Comparison of ENCODE assay signal across 16 cellular contexts in the genomic region with DNA sequence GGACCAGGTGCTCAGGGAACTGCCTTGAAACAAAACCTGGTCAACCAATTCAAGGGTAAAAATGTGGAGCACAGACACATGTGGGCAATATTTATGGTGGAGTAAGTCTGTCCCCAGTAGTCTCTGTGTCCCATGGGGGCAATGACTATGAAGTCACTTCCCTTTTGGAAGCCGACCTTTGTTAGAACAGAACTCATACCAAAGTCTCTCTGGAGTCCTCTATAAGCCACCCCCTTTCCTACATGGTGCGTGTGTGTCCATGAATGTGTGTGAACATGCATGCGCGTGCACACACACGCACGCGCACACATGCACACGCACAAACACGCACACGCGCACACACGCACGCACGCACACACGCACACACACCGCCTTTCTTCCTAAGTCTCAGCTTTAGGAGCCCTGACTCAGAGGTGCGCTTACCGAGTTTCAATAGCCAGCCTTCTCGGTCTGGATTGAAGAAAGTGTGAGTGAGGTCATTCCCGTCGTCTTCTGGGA.
A peak's percentile ranks its signal among the peaks of the same experiment; 100 is the strongest.
DNase-seq lines count a peak whose midpoint lies in the region; ATAC-seq, FAIRE-seq and TF ChIP-seq lines count a peak whose summit lies in the region.
"Had no signal": no experiment of that assay in that cellular context is flagged by ENCODE, and none has a peak within 500 bp of the region (broad histone marks: within the 10 kb centered on the region; RNA-seq: fewer than 3 reads in every experiment).

No MANE protein-coding gene starts in this region.

- 80% methylated on average over 21 of the region's 21 CpGs for WGBS in GM12878 (ENCODE audit: insufficient coverage, insufficient replicate concordance, low lambda C conversion rate, missing lambda C conversion rate)

- H3K27ac ChIP-seq in Karpas-422 (ENCODE audit: low read length) (peak overlapping the region; percentile 91), GM12878 (ENCODE audit: control insufficient read depth, insufficient read depth) (peak overlapping the region; percentile 97), neutrophil (peak overlapping the region; percentile 5)
- H3K27ac ChIP-seq: breast epithelium, KMS-11 had no signal

- TF ChIP-seq CTCF in GM12878 (IDR thresholded peaks at IDR 0.05 in 2 of 3, conservative IDR thresholded peaks at IDR 0.05 in 1 of 3; ENCODE audit: control insufficient read depth in 2 of 3, extremely low read depth in 1 of 3, insufficient read depth in 1 of 3, low read depth in 3 of 3, low read length in 3 of 3) (no peak), neutrophil (IDR thresholded peaks at IDR 0.05) (no peak)

- H3K4me2 ChIP-seq in Karpas-422 (ENCODE audit: low read depth, low read length, poor library complexity, severe bottlenecking) (peak overlapping the region; percentile 63), GM12878 (ENCODE audit: control insufficient read depth, insufficient read depth) (peak overlapping the region; percentile 80)
- H3K4me2 ChIP-seq: KMS-11 had no signal

- no peak for TF ChIP-seq EP300 in GM12878 (IDR thresholded peaks at IDR 0.05; ENCODE audit: borderline replicate concordance in 1 of 2, control insufficient read depth in 1 of 2, low read depth in 2 of 2, low read length in 2 of 2)

- H3K9ac ChIP-seq in Karpas-422 (ENCODE audit: low read length), result peak overlapping the region; percentile 32; the same call in 1 of the 2 replicates
- no peak overlapping the region for H3K9ac ChIP-seq in GM12878 (ENCODE audit: control insufficient read depth, insufficient read depth, low read length)
- H3K9ac ChIP-seq: KMS-11 had no signal

- H2AFZ ChIP-seq in Karpas-422 (ENCODE audit: low read length) (0 out of 2 replicates have a peak overlapping the region, but pooled peaks have one; percentile 23), GM12878 (ENCODE audit: control insufficient read depth, low read depth, low read length) (no peak overlapping the region)

- H3K4me3 ChIP-seq in Karpas-422 (ENCODE audit: low read length) (peak overlapping the region; percentile 36), GM12878 (no peak overlapping the region; the same call in 1 of the 2 replicates), neutrophil (ENCODE audit: low read depth in 1 of 2, low read length in 1 of 2) (no peak overlapping the region)
- H3K4me3 ChIP-seq: breast epithelium had no signal

- peaks cover 62% of the 10 kb centered on the region for H3K36me3 Mint-ChIP-seq in activated CD4-positive, alpha-beta T cell treated with anti-CD3 and anti-CD28 coated beads for 36 hours (ENCODE audit: low read depth)

- no peak overlapping the region for H3K4me3 Mint-ChIP-seq in activated CD4-positive, alpha-beta T cell treated with anti-CD3 and anti-CD28 coated beads for 36 hours

- RAD21 ChIA-PET in GM12878 (lab: Charles Lee; ENCODE audit: unreplicated experiment), result interaction anchor here (0.8 to 4.9 kb wide), 11 partner anchors 9 to 49 kb away, joined by 4 to 52 read pairs (median 10); no protein-coding TSS in a partner anchor

- no peaks in the 10 kb centered on the region for H3K27me3 Mint-ChIP-seq in activated CD4-positive, alpha-beta T cell treated with anti-CD3 and anti-CD28 coated beads for 36 hours

- TF ChIP-seq POLR2A in GM12878 (IDR thresholded peaks at IDR 0.05; ENCODE audit: low read depth, low read length), result peak; percentile 66

- SMC1A ChIA-PET in GM12878 (lab: Charles Lee; ENCODE audit: uncharacterized antibody, unreplicated experiment), result interaction anchor here (0.8 to 6.7 kb wide), 11 partner anchors 9 to 49 kb away, joined by 3 to 98 read pairs (median 5); no protein-coding TSS in a partner anchor

- H3K79me2 ChIP-seq in Karpas-422 (ENCODE audit: low read length), result no peaks in the 10 kb centered on the region
- peaks cover 47% of the 10 kb centered on the region for H3K79me2 ChIP-seq in GM12878 (ENCODE audit: control insufficient read depth, insufficient read depth, low read length)

- TF ChIP-seq RAD21 in GM12878 (IDR thresholded peaks at IDR 0.05; ENCODE audit: insufficient read depth, low read depth, low read length), result no peak

- H3K27ac Mint-ChIP-seq in activated CD4-positive, alpha-beta T cell treated with anti-CD3 and anti-CD28 coated beads for 36 hours, result peak overlapping the region; percentile 39

- POLR2A ChIA-PET in activated CD4-positive, alpha-beta T cell treated with anti-CD3 and anti-CD28 coated beads for 36 hours (lab: Charles Lee), result interaction anchor here (0.6 to 0.8 kb wide), 3 partner anchors 11 to 436 kb away, joined by 3 to 4 read pairs (median 4); no protein-coding TSS in a partner anchor
- POLR2A ChIA-PET in GM12878 (lab: Charles Lee), result interaction anchor here (0.6 to 3.1 kb wide), 12 partner anchors 9 to 541 kb away, joined by 3 to 31 read pairs (median 8); no protein-coding TSS in a partner anchor

- ATAC-seq in activated CD4-positive, alpha-beta T cell treated with anti-CD3 and anti-CD28 coated beads for 36 hours, result peak; percentile 12
- peak; percentile 32 for ATAC-seq in GM12878

- H4K20me1 ChIP-seq in Karpas-422 (ENCODE audit: insufficient read depth, low read depth, low read length), result no peaks in the 10 kb centered on the region
- H4K20me1 ChIP-seq in GM12878 (ENCODE audit: control insufficient read depth, insufficient read depth), result no peaks in the 10 kb centered on the region

- CTCF ChIA-PET in activated CD4-positive, alpha-beta T cell treated with anti-CD3 and anti-CD28 coated beads for 36 hours (lab: Charles Lee), result interaction anchor here (1.0 to 1.4 kb wide), 4 partner anchors 11 to 101 kb away, joined by 3 to 7 read pairs (median 4); no protein-coding TSS in a partner anchor
- CTCF ChIA-PET in GM12878 (lab: Yijun Ruan, JAX), result interaction anchor here (0.7 to 6.0 kb wide), 7 partner anchors 9 to 53 kb away, joined by 3 to 69 read pairs (median 3); no protein-coding TSS in a partner anchor

- peaks cover 7% of the 10 kb centered on the region for H3K4me1 Mint-ChIP-seq in activated CD4-positive, alpha-beta T cell treated with anti-CD3 and anti-CD28 coated beads for 36 hours

- FAIRE-seq in GM12878 (lab: Jason Lieb, UNC), result no peak

- intact Hi-C loops in activated CD4-positive, alpha-beta T cell treated with anti-CD3 and anti-CD28 coated beads for 36 hours (cut with DNase I, micrococcal nuclease), result no loop called here
- intact Hi-C loops in GM12878 (cut with micrococcal nuclease; ENCODE audit: unreplicated experiment), result no loop called here

- H3K36me3 ChIP-seq in Karpas-422 (ENCODE audit: insufficient read depth, low read length) (no peaks in the 10 kb centered on the region), GM12878 (ENCODE audit: control insufficient read depth in 2 of 2, insufficient read depth in 2 of 2, low read length in 1 of 2) (peaks cover 33 to 58% of the 10 kb centered on the region in 2 experiments), neutrophil (peaks cover 98% of the 10 kb centered on the region)
- H3K36me3 ChIP-seq: breast epithelium had no signal

- in situ Hi-C loops in GM12878 (cut with MboI), result no loop called here

- H3K9me2 ChIP-seq in Karpas-422 (replicated peaks; ENCODE audit: insufficient read depth, low read length), result no peaks in the 10 kb centered on the region

- peaks cover 54% of the 10 kb centered on the region for H3K4me1 ChIP-seq in Karpas-422 (ENCODE audit: low read length)
- H3K4me1 ChIP-seq in GM12878 (ENCODE audit: control insufficient read depth, insufficient read depth, low read length), result peaks cover 55% of the 10 kb centered on the region
- no peaks in the 10 kb centered on the region for H3K4me1 ChIP-seq in neutrophil (ENCODE audit: control insufficient read depth in 1 of 2, insufficient read depth in 1 of 2, low read depth in 1 of 2, low read length in 1 of 2)
- H3K4me1 ChIP-seq: breast epithelium had no signal

- H3K27me3 ChIP-seq in Karpas-422 (ENCODE audit: low read length), result no peaks in the 10 kb centered on the region
- no peaks in the 10 kb centered on the region for H3K27me3 ChIP-seq in GM12878 (replicated peaks in 1 of 2; ENCODE audit: control insufficient read depth in 2 of 2, insufficient read depth in 2 of 2, low read length in 1 of 2)
- no peaks in the 10 kb centered on the region for H3K27me3 ChIP-seq in neutrophil
- H3K27me3 ChIP-seq: breast epithelium had no signal

- BruUV-seq in GM12878 (replicated peaks; lab: Mats Ljungman, UMichigan), result no TSS peak

- DNase-seq in activated CD4-positive, alpha-beta T cell treated with anti-CD3 and anti-CD28 coated beads for 36 hours, result no peak
- DNase-seq in activated CD4-positive, alpha-beta T cell treated with anti-CD3 and anti-CD28 coated beads, Interleukin-2, amount 50 U/mL, for 4 hours, result no peak
- DNase-seq in Karpas-422 (peak; percentile 78), GM12878 (ENCODE audit: low read depth, low spot score) (no peak), GM19240 (ENCODE audit: insufficient read length, low spot score) (no peak), DMS153 (lab: John Stamatoyannopoulos, UW) (no peak), GF-D8 (lab: John Stamatoyannopoulos, UW) (no peak)
- DNase-seq: activated effector memory CD4-positive, alpha-beta T cell treated with Interleukin-2 at 50 U/mL for 16 hours; midbrain; NCI-H146; SIG-M5; stimulated activated CD4-positive, alpha-beta T cell treated with anti-CD3 and anti-CD28 coated beads, Interleukin-4, amount 100 ng/mL, for 4 hours; trophoblast cell had no signal

- H3K9me3 ChIP-seq in Karpas-422 (ENCODE audit: low read length) (no peaks in the 10 kb centered on the region), GM12878 (replicated peaks; ENCODE audit: control insufficient read depth, insufficient read depth, low read length) (no peaks in the 10 kb centered on the region), neutrophil (no peaks in the 10 kb centered on the region)
- H3K9me3 ChIP-seq: breast epithelium had no signal

- H3K9me3 Mint-ChIP-seq in activated CD4-positive, alpha-beta T cell treated with anti-CD3 and anti-CD28 coated beads for 36 hours (ENCODE audit: low read depth), result no peaks in the 10 kb centered on the region

TF ChIP-seq in GM12878, 131 proteins besides CTCF, POLR2A, EP300 and RAD21 (continues in another document):
- TF ChIP-seq TCF12 (IDR thresholded peaks at IDR 0.05; ENCODE audit: low read depth, low read length), result no peak
- TF ChIP-seq TBL1XR1 (IDR thresholded peaks at IDR 0.05; ENCODE audit: low read depth, low read length), result no peak

Comparison
In these comparisons a context has a peak if more than half of its experiments do, and no peak if none do; other contexts are left out.
1. H3K27ac ChIP-seq: peak in every context shown above with its lines; median percentile 97 in GM12878; 91 in Karpas-422; 5 in neutrophil.